ENCODE assay signal across 1 cellular context in genomic region chr19:1440418-1440801, GRCh38.
A peak's percentile ranks its signal among the peaks of the same experiment; 100 is the strongest.
TF ChIP-seq lines count a peak whose summit lies in the region.

No MANE protein-coding gene starts in this region.

TF ChIP-seq in HepG2, 621 proteins besides CTCF, POLR2A, EP300 and RAD21:
- TF ChIP-seq RBFOX2 (IDR thresholded peaks at IDR 0.05; ENCODE audit: low read depth, low read length) (peak; percentile 54), ZNF280B (CRISPR knock-in tag; IDR thresholded peaks at IDR 0.05; ENCODE audit: borderline replicate concordance) (0 out of 2 replicates have a peak, but pooled peaks have one; percentile 7), KDM2A (CRISPR knock-in tag; IDR thresholded peaks at IDR 0.05; ENCODE audit: borderline replicate concordance, low read depth) (no peak), PAX8 (CRISPR knock-in tag; IDR thresholded peaks at IDR 0.05; ENCODE audit: borderline replicate concordance) (no peak), ZNF770 (CRISPR knock-in tag; IDR thresholded peaks at IDR 0.05) (no peak), PRMT3 (CRISPR knock-in tag; IDR thresholded peaks at IDR 0.05; ENCODE audit: borderline replicate concordance, low read depth) (no peak), ZNF331 (CRISPR knock-in tag; IDR thresholded peaks at IDR 0.05) (no peak), RXRA (CRISPR knock-in tag; IDR thresholded peaks at IDR 0.05) (no peak)
TF ChIP-seq in HepG2: peak in this region for 2.
